1 cellular context compared by ENCODE assay signal in the genomic region with DNA sequence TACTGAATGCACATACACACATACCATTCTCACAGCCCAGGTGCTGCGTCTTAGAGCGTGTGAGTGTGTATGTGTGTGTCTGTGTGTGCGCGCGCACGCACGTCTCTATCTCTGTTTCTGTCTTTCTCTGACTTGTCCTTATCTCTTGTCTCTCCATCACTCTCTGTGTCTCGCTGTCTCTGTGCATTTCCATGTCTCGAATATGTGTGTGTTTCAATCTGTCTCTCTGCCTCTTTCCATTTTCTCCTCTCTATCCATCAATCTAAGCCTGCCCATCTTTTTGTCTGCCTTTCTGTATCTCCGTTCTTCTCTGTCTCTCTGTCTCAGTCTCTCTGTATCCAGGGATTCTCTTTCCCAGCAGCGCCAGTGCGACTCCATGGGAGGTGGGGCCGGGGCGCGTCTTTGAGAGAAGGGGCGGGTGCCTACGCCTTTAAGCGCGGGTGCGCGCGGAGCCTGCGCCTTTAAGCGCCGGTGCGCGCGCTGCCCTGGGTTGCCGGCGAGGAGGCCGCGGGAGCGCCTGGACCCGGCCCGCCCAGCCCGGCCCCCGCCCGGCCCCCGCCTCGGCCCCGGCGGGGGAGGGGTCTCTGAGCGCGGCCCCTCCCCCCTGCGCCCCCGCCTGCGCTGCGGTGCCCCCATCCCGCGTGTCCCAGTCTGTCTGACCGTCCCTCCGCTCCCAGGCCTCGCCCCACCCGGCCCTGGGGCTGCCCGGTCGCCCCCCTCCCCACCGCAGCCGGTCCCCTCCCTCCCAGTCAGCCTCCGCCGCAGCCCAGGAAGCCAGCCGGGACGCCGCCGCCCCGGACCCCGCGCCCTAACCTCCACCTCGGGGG.
TF ChIP-seq lines count a peak whose summit lies in the region.

A gene with protein sequence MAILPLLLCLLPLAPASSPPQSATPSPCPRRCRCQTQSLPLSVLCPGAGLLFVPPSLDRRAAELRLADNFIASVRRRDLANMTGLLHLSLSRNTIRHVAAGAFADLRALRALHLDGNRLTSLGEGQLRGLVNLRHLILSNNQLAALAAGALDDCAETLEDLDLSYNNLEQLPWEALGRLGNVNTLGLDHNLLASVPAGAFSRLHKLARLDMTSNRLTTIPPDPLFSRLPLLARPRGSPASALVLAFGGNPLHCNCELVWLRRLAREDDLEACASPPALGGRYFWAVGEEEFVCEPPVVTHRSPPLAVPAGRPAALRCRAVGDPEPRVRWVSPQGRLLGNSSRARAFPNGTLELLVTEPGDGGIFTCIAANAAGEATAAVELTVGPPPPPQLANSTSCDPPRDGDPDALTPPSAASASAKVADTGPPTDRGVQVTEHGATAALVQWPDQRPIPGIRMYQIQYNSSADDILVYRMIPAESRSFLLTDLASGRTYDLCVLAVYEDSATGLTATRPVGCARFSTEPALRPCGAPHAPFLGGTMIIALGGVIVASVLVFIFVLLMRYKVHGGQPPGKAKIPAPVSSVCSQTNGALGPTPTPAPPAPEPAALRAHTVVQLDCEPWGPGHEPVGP (plus strand): TSS at position 464 of the 827 bp plus-strand sequence. CDS start 3,052 bp downstream, outside the sequence.

TF ChIP-seq in HEK293, 187 proteins besides CTCF, POLR2A, EP300 and RAD21 (continued from another document and continues in another):
- TF ChIP-seq, protein P1, sequence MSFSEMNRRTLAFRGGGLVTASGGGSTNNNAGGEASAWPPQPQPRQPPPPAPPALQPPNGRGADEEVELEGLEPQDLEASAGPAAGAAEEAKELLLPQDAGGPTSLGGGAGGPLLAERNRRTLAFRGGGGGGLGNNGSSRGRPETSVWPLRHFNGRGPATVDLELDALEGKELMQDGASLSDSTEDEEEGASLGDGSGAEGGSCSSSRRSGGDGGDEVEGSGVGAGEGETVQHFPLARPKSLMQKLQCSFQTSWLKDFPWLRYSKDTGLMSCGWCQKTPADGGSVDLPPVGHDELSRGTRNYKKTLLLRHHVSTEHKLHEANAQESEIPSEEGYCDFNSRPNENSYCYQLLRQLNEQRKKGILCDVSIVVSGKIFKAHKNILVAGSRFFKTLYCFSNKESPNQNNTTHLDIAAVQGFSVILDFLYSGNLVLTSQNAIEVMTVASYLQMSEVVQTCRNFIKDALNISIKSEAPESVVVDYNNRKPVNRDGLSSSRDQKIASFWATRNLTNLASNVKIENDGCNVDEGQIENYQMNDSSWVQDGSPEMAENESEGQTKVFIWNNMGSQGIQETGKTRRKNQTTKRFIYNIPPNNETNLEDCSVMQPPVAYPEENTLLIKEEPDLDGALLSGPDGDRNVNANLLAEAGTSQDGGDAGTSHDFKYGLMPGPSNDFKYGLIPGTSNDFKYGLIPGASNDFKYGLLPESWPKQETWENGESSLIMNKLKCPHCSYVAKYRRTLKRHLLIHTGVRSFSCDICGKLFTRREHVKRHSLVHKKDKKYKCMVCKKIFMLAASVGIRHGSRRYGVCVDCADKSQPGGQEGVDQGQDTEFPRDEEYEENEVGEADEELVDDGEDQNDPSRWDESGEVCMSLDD (tag by site-specific recombination; IDR thresholded peaks at IDR 0.05) = peak; percentile 68
- TF ChIP-seq ZNF366 (tag by site-specific recombination; conservative IDR thresholded peaks at IDR 0.05) (peak; percentile 99), ZNF2 (tag by site-specific recombination; IDR thresholded peaks at IDR 0.05) (peak; percentile 95; the same call in 1 of the 2 replicates), ZNF501 (tag by site-specific recombination; IDR thresholded peaks at IDR 0.05) (peak; percentile 86; the same call in 1 of the 2 replicates), ZNF530 (tag by site-specific recombination; IDR thresholded peaks at IDR 0.05; ENCODE audit: low read depth) (no peak), ZNF138 (tag by site-specific recombination; IDR thresholded peaks at IDR 0.05; ENCODE audit: borderline replicate concordance) (no peak), GLI2 (tag by site-specific recombination; IDR thresholded peaks at IDR 0.05; ENCODE audit: borderline replicate concordance, low read depth) (no peak), HOXA7 (CRISPR knock-in tag; IDR thresholded peaks at IDR 0.05; ENCODE audit: borderline replicate concordance) (no peak), SETDB1 (IDR thresholded peaks at IDR 0.05; ENCODE audit: insufficient read length, low read length) (no peak), ZNF624 (tag by site-specific recombination; IDR thresholded peaks at IDR 0.05) (no peak), ZNF600 (tag by site-specific recombination; IDR thresholded peaks at IDR 0.05) (peak; percentile 56), ZNF292 (tag by site-specific recombination; IDR thresholded peaks at IDR 0.05; ENCODE audit: borderline replicate concordance, low read depth) (no peak), ZNF560 (tag by site-specific recombination; IDR thresholded peaks at IDR 0.05; ENCODE audit: borderline replicate concordance) (no peak), TCF7L2 (IDR thresholded peaks at IDR 0.05; ENCODE audit: borderline replicate concordance, low read depth, low read length) (no peak), ZNF555 (tag by site-specific recombination; conservative IDR thresholded peaks at IDR 0.05) (no peak), ZNF843 (tag by site-specific recombination; IDR thresholded peaks at IDR 0.05) (peak; percentile 53; the same call in 1 of the 2 replicates), ZFHX2 (tag by site-specific recombination; conservative IDR thresholded peaks at IDR 0.05) (peak; percentile 60), ZBTB17 (tag by site-specific recombination; IDR thresholded peaks at IDR 0.05) (peak; percentile 99), ZNF777 (tag by site-specific recombination; IDR thresholded peaks at IDR 0.05; ENCODE audit: borderline replicate concordance) (peak; percentile 84; the same call in 1 of the 2 replicates), ZXDB (tag by site-specific recombination; IDR thresholded peaks at IDR 0.05) (peak; percentile 83; the same call in 1 of the 2 replicates), ZNF157 (tag by site-specific recombination; IDR thresholded peaks at IDR 0.05) (no peak), ZNF621 (tag by site-specific recombination; IDR thresholded peaks at IDR 0.05) (no peak), IKZF3 (tag by site-specific recombination; IDR thresholded peaks at IDR 0.05) (peak; percentile 93), ZNF10 (tag by site-specific recombination; IDR thresholded peaks at IDR 0.05) (no peak)
- TF ChIP-seq, protein P2, sequence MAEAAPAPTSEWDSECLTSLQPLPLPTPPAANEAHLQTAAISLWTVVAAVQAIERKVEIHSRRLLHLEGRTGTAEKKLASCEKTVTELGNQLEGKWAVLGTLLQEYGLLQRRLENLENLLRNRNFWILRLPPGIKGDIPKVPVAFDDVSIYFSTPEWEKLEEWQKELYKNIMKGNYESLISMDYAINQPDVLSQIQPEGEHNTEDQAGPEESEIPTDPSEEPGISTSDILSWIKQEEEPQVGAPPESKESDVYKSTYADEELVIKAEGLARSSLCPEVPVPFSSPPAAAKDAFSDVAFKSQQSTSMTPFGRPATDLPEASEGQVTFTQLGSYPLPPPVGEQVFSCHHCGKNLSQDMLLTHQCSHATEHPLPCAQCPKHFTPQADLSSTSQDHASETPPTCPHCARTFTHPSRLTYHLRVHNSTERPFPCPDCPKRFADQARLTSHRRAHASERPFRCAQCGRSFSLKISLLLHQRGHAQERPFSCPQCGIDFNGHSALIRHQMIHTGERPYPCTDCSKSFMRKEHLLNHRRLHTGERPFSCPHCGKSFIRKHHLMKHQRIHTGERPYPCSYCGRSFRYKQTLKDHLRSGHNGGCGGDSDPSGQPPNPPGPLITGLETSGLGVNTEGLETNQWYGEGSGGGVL (tag by site-specific recombination; IDR thresholded peaks at IDR 0.05) = peak; percentile 38; the same call in 1 of the 2 replicates
- TF ChIP-seq, protein P3, sequence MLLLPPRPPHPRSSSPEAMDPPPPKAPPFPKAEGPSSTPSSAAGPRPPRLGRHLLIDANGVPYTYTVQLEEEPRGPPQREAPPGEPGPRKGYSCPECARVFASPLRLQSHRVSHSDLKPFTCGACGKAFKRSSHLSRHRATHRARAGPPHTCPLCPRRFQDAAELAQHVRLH (tag by site-specific recombination; IDR thresholded peaks at IDR 0.05) = peak; percentile 92
- TF ChIP-seq, protein P4, sequence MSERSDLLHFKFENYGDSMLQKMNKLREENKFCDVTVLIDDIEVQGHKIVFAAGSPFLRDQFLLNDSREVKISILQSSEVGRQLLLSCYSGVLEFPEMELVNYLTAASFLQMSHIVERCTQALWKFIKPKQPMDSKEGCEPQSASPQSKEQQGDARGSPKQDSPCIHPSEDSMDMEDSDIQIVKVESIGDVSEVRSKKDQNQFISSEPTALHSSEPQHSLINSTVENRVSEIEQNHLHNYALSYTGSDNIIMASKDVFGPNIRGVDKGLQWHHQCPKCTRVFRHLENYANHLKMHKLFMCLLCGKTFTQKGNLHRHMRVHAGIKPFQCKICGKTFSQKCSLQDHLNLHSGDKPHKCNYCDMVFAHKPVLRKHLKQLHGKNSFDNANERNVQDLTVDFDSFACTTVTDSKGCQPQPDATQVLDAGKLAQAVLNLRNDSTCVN (tag by site-specific recombination; optimal IDR thresholded peaks at IDR 0.05) = peak; percentile 97
- TF ChIP-seq, protein P5, sequence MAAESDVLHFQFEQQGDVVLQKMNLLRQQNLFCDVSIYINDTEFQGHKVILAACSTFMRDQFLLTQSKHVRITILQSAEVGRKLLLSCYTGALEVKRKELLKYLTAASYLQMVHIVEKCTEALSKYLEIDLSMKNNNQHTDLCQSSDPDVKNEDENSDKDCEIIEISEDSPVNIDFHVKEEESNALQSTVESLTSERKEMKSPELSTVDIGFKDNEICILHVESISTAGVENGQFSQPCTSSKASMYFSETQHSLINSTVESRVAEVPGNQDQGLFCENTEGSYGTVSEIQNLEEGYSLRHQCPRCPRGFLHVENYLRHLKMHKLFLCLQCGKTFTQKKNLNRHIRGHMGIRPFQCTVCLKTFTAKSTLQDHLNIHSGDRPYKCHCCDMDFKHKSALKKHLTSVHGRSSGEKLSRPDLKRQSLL (tag by site-specific recombination; IDR thresholded peaks at IDR 0.05) = no peak
- TF ChIP-seq, protein P6, sequence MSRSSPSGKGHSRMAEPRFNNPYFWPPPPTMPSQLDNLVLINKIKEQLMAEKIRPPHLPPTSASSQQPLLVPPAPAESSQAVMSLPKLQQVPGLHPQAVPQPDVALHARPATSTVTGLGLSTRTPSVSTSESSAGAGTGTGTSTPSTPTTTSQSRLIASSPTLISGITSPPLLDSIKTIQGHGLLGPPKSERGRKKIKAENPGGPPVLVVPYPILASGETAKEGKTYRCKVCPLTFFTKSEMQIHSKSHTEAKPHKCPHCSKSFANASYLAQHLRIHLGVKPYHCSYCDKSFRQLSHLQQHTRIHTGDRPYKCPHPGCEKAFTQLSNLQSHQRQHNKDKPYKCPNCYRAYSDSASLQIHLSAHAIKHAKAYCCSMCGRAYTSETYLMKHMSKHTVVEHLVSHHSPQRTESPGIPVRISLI (tag by site-specific recombination; IDR thresholded peaks at IDR 0.05) = no peak
- TF ChIP-seq, protein P7, sequence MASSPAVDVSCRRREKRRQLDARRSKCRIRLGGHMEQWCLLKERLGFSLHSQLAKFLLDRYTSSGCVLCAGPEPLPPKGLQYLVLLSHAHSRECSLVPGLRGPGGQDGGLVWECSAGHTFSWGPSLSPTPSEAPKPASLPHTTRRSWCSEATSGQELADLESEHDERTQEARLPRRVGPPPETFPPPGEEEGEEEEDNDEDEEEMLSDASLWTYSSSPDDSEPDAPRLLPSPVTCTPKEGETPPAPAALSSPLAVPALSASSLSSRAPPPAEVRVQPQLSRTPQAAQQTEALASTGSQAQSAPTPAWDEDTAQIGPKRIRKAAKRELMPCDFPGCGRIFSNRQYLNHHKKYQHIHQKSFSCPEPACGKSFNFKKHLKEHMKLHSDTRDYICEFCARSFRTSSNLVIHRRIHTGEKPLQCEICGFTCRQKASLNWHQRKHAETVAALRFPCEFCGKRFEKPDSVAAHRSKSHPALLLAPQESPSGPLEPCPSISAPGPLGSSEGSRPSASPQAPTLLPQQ (tag by site-specific recombination; IDR thresholded peaks at IDR 0.05) = peak; percentile 99
- TF ChIP-seq, protein P8, sequence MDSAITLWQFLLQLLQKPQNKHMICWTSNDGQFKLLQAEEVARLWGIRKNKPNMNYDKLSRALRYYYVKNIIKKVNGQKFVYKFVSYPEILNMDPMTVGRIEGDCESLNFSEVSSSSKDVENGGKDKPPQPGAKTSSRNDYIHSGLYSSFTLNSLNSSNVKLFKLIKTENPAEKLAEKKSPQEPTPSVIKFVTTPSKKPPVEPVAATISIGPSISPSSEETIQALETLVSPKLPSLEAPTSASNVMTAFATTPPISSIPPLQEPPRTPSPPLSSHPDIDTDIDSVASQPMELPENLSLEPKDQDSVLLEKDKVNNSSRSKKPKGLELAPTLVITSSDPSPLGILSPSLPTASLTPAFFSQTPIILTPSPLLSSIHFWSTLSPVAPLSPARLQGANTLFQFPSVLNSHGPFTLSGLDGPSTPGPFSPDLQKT (IDR thresholded peaks at IDR 0.05; ENCODE audit: borderline replicate concordance, low read depth, low read length) = no peak
- TF ChIP-seq, protein P9, sequence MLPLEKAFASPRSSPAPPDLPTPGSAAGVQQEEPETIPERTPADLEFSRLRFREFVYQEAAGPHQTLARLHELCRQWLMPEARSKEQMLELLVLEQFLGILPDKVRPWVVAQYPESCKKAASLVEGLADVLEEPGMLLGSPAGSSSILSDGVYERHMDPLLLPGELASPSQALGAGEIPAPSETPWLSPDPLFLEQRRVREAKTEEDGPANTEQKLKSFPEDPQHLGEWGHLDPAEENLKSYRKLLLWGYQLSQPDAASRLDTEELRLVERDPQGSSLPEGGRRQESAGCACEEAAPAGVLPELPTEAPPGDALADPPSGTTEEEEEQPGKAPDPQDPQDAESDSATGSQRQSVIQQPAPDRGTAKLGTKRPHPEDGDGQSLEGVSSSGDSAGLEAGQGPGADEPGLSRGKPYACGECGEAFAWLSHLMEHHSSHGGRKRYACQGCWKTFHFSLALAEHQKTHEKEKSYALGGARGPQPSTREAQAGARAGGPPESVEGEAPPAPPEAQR (tag by site-specific recombination; IDR thresholded peaks at IDR 0.05) = no peak; the same call in 1 of the 2 replicates
- TF ChIP-seq, protein P10, sequence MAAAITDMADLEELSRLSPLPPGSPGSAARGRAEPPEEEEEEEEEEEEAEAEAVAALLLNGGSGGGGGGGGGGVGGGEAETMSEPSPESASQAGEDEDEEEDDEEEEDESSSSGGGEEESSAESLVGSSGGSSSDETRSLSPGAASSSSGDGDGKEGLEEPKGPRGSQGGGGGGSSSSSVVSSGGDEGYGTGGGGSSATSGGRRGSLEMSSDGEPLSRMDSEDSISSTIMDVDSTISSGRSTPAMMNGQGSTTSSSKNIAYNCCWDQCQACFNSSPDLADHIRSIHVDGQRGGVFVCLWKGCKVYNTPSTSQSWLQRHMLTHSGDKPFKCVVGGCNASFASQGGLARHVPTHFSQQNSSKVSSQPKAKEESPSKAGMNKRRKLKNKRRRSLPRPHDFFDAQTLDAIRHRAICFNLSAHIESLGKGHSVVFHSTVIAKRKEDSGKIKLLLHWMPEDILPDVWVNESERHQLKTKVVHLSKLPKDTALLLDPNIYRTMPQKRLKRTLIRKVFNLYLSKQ (tag by site-specific recombination; IDR thresholded peaks at IDR 0.05; ENCODE audit: borderline replicate concordance) = no peak
